In genomic region chr3:18111702-18112311, GRCh38 we compare ENCODE assay signal across 8 cellular contexts.
DNase-seq lines count a peak whose midpoint lies in the region; ATAC-seq and TF ChIP-seq lines count a peak whose summit lies in the region.

No MANE protein-coding gene starts in this region.

- H3K4me1 ChIP-seq in OCI-LY7 (ENCODE audit: insufficient read depth, low read length, poor library complexity, severe bottlenecking) (peaks cover 9% of the 10 kb centered on the region), hepatocyte (ENCODE audit: insufficient read depth) (no peaks in the 10 kb centered on the region), adrenal gland (replicated peaks in 1 of 2) (no peaks in the 10 kb centered on the region)

- POLR2A ChIA-PET in OCI-LY7 (lab: Charles Lee), result interaction anchor here (1.5 kb wide), 1 partner anchor 10 kb away, joined by 3 read pairs; no protein-coding TSS in a partner anchor

- peak; percentile 38 for DNase-seq in COR-L47 (lab: John Stamatoyannopoulos, UW)
- peak; percentile 21 for DNase-seq in OCI-LY7 (ENCODE audit: low spot score)
- no peak for DNase-seq in hepatocyte (ENCODE audit: low spot score)
- no peak for DNase-seq in UCSD-AML1 (lab: John Stamatoyannopoulos, UW; ENCODE audit: unreplicated experiment)
- DNase-seq in progenitor cell of endocrine pancreas (ENCODE audit: low spot score, unreplicated experiment), result no peak
- DNase-seq in adrenal gland, result no peak

- H3K27me3 ChIP-seq in hepatocyte, result no peaks in the 10 kb centered on the region
- no peaks in the 10 kb centered on the region for H3K27me3 ChIP-seq in adrenal gland

- H3K9me3 Mint-ChIP-seq in progenitor cell of endocrine pancreas (ENCODE audit: low read depth), result no peaks in the 10 kb centered on the region

- no peaks in the 10 kb centered on the region for H3K9me2 ChIP-seq in OCI-LY7 (ENCODE audit: insufficient read depth, low read length)
- H3K9me2 ChIP-seq in hepatocyte (replicated peaks; ENCODE audit: insufficient read depth), result no peaks in the 10 kb centered on the region

- 46% methylated on average over 6 of the region's 6 CpGs for WGBS in hepatocyte (ENCODE audit: low lambda C conversion rate, missing lambda C conversion rate)
- 24 to 39% (median 36%) methylated on average over 6 of the region's 6 CpGs for WGBS in adrenal gland, 4 donors

- H3K79me2 ChIP-seq in OCI-LY7 (ENCODE audit: insufficient read depth, low read depth, low read length) (no peaks in the 10 kb centered on the region), hepatocyte (no peaks in the 10 kb centered on the region)

- H3K36me3 ChIP-seq in OCI-LY7 (ENCODE audit: insufficient read depth, low read length), result no peaks in the 10 kb centered on the region
- H3K36me3 ChIP-seq in hepatocyte (replicated peaks; ENCODE audit: insufficient read depth, low read depth), result no peaks in the 10 kb centered on the region
- no peaks in the 10 kb centered on the region for H3K36me3 ChIP-seq in adrenal gland (replicated peaks in 1 of 2)

- no peak overlapping the region for H3K27ac ChIP-seq in OCI-LY7 (ENCODE audit: low read depth, low read length, poor library complexity, severe bottlenecking)
- no peak overlapping the region for H3K27ac ChIP-seq in hepatocyte
- H3K27ac ChIP-seq in adrenal gland, result no peak overlapping the region

- ATAC-seq in GM19035 (IDR thresholded peaks at IDR 0.05; ENCODE audit: unreplicated experiment) (peak; percentile 93), HG03060 (IDR thresholded peaks at IDR 0.05; ENCODE audit: low read depth, unreplicated experiment) (peak; percentile 76)

- H3K9me3 ChIP-seq in OCI-LY7 (ENCODE audit: low read length), result no peaks in the 10 kb centered on the region
- no peaks in the 10 kb centered on the region for H3K9me3 ChIP-seq in hepatocyte (ENCODE audit: low read depth)
- H3K9me3 ChIP-seq in adrenal gland (replicated peaks in 1 of 3), result no peaks in the 10 kb centered on the region

- intact Hi-C loops in OCI-LY7 (cut with micrococcal nuclease; ENCODE audit: unreplicated experiment) (no loop called here), adrenal gland (cut with DNase I) (no loop called here)

- H3K36me3 Mint-ChIP-seq in progenitor cell of endocrine pancreas (ENCODE audit: insufficient read depth), result peaks cover 5% of the 10 kb centered on the region

- H3K27me3 Mint-ChIP-seq in progenitor cell of endocrine pancreas, result no peaks in the 10 kb centered on the region

- H4K20me1 ChIP-seq in OCI-LY7 (ENCODE audit: insufficient read depth, low read length), result no peaks in the 10 kb centered on the region
- no peaks in the 10 kb centered on the region for H4K20me1 ChIP-seq in hepatocyte (ENCODE audit: insufficient read depth, poor library complexity, severe bottlenecking)

- TF ChIP-seq CTCF in OCI-LY7 (conservative IDR thresholded peaks at IDR 0.05; ENCODE audit: low read length) (no peak), hepatocyte (IDR thresholded peaks at IDR 0.05; ENCODE audit: poor library complexity) (no peak), progenitor cell of endocrine pancreas (IDR thresholded peaks at IDR 0.05; ENCODE audit: unreplicated experiment) (no peak), adrenal gland (IDR thresholded peaks at IDR 0.05) (no peak)

- CTCF ChIA-PET in OCI-LY7 (lab: Charles Lee; ENCODE audit: unreplicated experiment), result no interaction called here

- H3K27ac Mint-ChIP-seq in progenitor cell of endocrine pancreas, result no peak overlapping the region

- peak overlapping the region; percentile 66 for H3K4me2 ChIP-seq in OCI-LY7 (ENCODE audit: low read length)
- peak overlapping the region; percentile 20 for H3K4me2 ChIP-seq in hepatocyte

- H3K4me1 Mint-ChIP-seq in progenitor cell of endocrine pancreas (ENCODE audit: low read depth), result peaks cover 5% of the 10 kb centered on the region

- peak overlapping the region; percentile 91 for H2AFZ ChIP-seq in OCI-LY7 (ENCODE audit: low read length)
- H2AFZ ChIP-seq in hepatocyte, result no peak overlapping the region

- BruUV-seq in OCI-LY7 (replicated peaks; lab: Mats Ljungman, UMichigan), result no TSS peak

- no peak overlapping the region for H3K4me3 Mint-ChIP-seq in progenitor cell of endocrine pancreas (ENCODE audit: low read depth)

- no peak for TF ChIP-seq POLR2A in adrenal gland (IDR thresholded peaks at IDR 0.05)

- H3K4me3 ChIP-seq in OCI-LY7 (ENCODE audit: low read depth, low read length, poor library complexity, severe bottlenecking) (peak overlapping the region; percentile 43), hepatocyte (no peak overlapping the region), adrenal gland (no peak overlapping the region)

Comparison
In these comparisons a context has a peak if more than half of its experiments do, and no peak if none do; other contexts are left out.
1. DNase-seq: peak in COR-L47 (single experiment) and OCI-LY7 (single experiment); none in hepatocyte (single experiment), UCSD-AML1 (single experiment), progenitor cell of endocrine pancreas (single experiment) and adrenal gland (0 of 7).